In genomic region chr9:34983209-34983608, GRCh38 we compare ENCODE assay signal across 12 cellular contexts. TPM values are rescaled to one million over a fixed set of nuclear protein-coding genes. Genes with fewer than 3 reads are reported as not detected.
DNase-seq lines count a peak whose midpoint lies in the region; ATAC-seq and TF ChIP-seq lines count a peak whose summit lies in the region.
"Had no signal": no experiment of that assay in that cellular context is flagged by ENCODE, and none has a peak within 500 bp of the region (broad histone marks: within the 10 kb centered on the region; RNA-seq: fewer than 3 reads in every experiment).

No MANE protein-coding gene starts in this region.

- H3K4me3 Mint-ChIP-seq in CD8-positive, alpha-beta T cell = peak overlapping the region; percentile 19
- H3K4me3 Mint-ChIP-seq in T-helper 17 cell = no peak overlapping the region
- H3K4me3 Mint-ChIP-seq: central memory CD8-positive, alpha-beta T cell had no signal

- no peaks in the 10 kb centered on the region for H3K36me3 Mint-ChIP-seq in CD8-positive, alpha-beta T cell
- no peaks in the 10 kb centered on the region for H3K36me3 Mint-ChIP-seq in T-helper 17 cell (ENCODE audit: low read depth)

- H3K27me3 ChIP-seq in CD8-positive, alpha-beta T cell (ENCODE audit: insufficient read depth, low read length) = no peaks in the 10 kb centered on the region

- DNase-seq in CD8-positive, alpha-beta T cell = no peak
- peak; percentile 69 for DNase-seq in RPMI8226
- no peak for DNase-seq in left cardiac atrium
- no peak for DNase-seq in inferior parietal cortex (ENCODE audit: extremely low spot score)
- DNase-seq in T-helper 17 cell = no peak
- DNase-seq: C1 segment of cervical spinal cord, foreskin melanocyte had no signal

- H3K9me3 ChIP-seq in CD8-positive, alpha-beta T cell (ENCODE audit: low read length) = no peaks in the 10 kb centered on the region
- H3K9me3 ChIP-seq in T-helper 17 cell (ENCODE audit: control insufficient read depth, low read length, poor library complexity, severe bottlenecking) = no peaks in the 10 kb centered on the region

- CTCF ChIA-PET in CD8-positive, alpha-beta T cell (lab: Charles Lee) = interaction anchor here (1.3 to 5.5 kb wide), 2 partner anchors 68 to 84 kb away, joined by 5 to 60 read pairs; no protein-coding TSS in a partner anchor

- no peaks in the 10 kb centered on the region for H3K27me3 Mint-ChIP-seq in CD8-positive, alpha-beta T cell (ENCODE audit: low read depth)
- H3K27me3 Mint-ChIP-seq in T-helper 17 cell = peaks cover under 1% of the 10 kb centered on the region

- peak overlapping the region; percentile 85 for H3K27ac Mint-ChIP-seq in CD8-positive, alpha-beta T cell
- no peak overlapping the region for H3K27ac Mint-ChIP-seq in T-helper 17 cell

- POLR2A ChIA-PET in CD8-positive, alpha-beta T cell (lab: Charles Lee) = no interaction called here

- intact Hi-C loops in CD8-positive, alpha-beta T cell (cut with DNase I, micrococcal nuclease) = loop anchor here in 1 of 2 experiments (1.0 kb wide), 1 partner anchor 281 kb away; no protein-coding TSS in a partner anchor
- intact Hi-C loops in left cardiac atrium (cut with DNase I) = no loop called here

- H3K9me3 Mint-ChIP-seq in CD8-positive, alpha-beta T cell = no peaks in the 10 kb centered on the region
- H3K9me3 Mint-ChIP-seq: central memory CD8-positive, alpha-beta T cell had no signal

- no peak overlapping the region for H3K4me3 ChIP-seq in CD8-positive, alpha-beta T cell (ENCODE audit: low read depth, low read length)

- peak; percentile 14 for ATAC-seq in CD8-positive, alpha-beta T cell
- ATAC-seq in GM19438 (IDR thresholded peaks at IDR 0.05; ENCODE audit: low read depth, unreplicated experiment) = peak; percentile 59
- ATAC-seq in HG03135 (IDR thresholded peaks at IDR 0.05; ENCODE audit: unreplicated experiment) = peak; percentile 47
- ATAC-seq in left cardiac atrium = no peak
- no peak for ATAC-seq in T-helper 17 cell
- ATAC-seq in HG03460 (IDR thresholded peaks at IDR 0.05; ENCODE audit: unreplicated experiment) = no peak

- peaks cover 55% of the 10 kb centered on the region for H3K4me1 Mint-ChIP-seq in CD8-positive, alpha-beta T cell (ENCODE audit: low read depth)
- H3K4me1 Mint-ChIP-seq in T-helper 17 cell = peaks cover 47% of the 10 kb centered on the region

- H3K36me3 ChIP-seq in CD8-positive, alpha-beta T cell (ENCODE audit: insufficient read depth, low read length) = no peaks in the 10 kb centered on the region

- H3K27ac ChIP-seq in CD8-positive, alpha-beta T cell (ENCODE audit: low read depth, low read length) = no peak overlapping the region

- TF ChIP-seq CTCF in CD8-positive, alpha-beta T cell (IDR thresholded peaks at IDR 0.05) = no peak

- peaks cover 56% of the 10 kb centered on the region for H3K4me1 ChIP-seq in CD8-positive, alpha-beta T cell (ENCODE audit: insufficient read depth, low read length)

RNA-seq across cellular contexts. Expression of gene DNAJB5, which starts 6.3 kb away (rescaled TPM):
- 1 to 10 TPM; 2.1 to 2.2 TPM for total RNA-seq in CD8-positive, alpha-beta T cell
- total RNA-seq in left cardiac atrium = 10 to 100 TPM; 31.2 to 67.7 TPM
- 1 to 10 TPM; 1.4 to 1.8 TPM for total RNA-seq in T-helper 17 cell

RNA-seq across cellular contexts. Expression of gene PHF24, which starts 25.1 kb away (rescaled TPM):
- total RNA-seq in CD8-positive, alpha-beta T cell = not detected
- total RNA-seq in left cardiac atrium = under 1 TPM; 0.32 to 0.47 TPM
- total RNA-seq in T-helper 17 cell = not detected
- total RNA-seq: lung microvascular endothelial cell had no signal

Comparison
In these comparisons a context has a peak if more than half of its experiments do, and no peak if none do; other contexts are left out.
1. ATAC-seq: peak in CD8-positive, alpha-beta T cell (single experiment), GM19438 (single experiment) and HG03135 (single experiment); none in left cardiac atrium (0 of 2), T-helper 17 cell (single experiment) and HG03460 (single experiment).
2. RNA of gene DNAJB5, which starts 6.3 kb away (total RNA-seq): 31.2 to 67.7 TPM in left cardiac atrium; 2.1 to 2.2 TPM in CD8-positive, alpha-beta T cell and 1.4 to 1.8 TPM in T-helper 17 cell; every median in the first group is over 4 times any median in the second.